Comparison of ENCODE assay signal across 8 cellular contexts in the genomic region with DNA sequence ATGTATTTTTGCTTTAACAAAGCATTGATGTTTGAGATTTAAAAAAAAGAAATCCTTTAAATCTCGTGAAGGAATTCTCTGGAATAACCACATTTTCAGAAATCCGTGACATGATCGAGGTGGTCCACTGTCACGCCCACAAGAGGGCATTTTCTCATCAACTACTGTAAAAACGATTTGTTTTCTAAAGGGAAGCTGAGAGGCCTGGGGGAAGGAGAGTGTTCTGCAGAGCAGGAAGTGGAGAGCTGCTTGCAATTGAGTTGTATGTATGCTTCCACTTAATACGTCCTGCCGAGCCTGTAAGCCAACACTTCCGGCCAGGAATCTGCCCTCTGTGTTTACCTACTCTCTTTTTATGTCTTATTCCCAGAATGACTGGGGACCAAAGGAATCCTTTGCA. TPM values are rescaled to one million over a fixed set of nuclear protein-coding genes. Genes with fewer than 3 reads are reported as not detected.
DNase-seq lines count a peak whose midpoint lies in the region; TF ChIP-seq lines count a peak whose summit lies in the region.

No MANE protein-coding gene starts in this region.

- no peak for TF ChIP-seq EP300 in neural cell (conservative IDR thresholded peaks at IDR 0.05; ENCODE audit: poor library complexity, severe bottlenecking)

- H3K4me2 ChIP-seq in GM23248 (ENCODE audit: unreplicated experiment) (peak overlapping the region; percentile 53), fibroblast of lung (ENCODE audit: extremely low read depth, insufficient read depth, low read length) (peak overlapping the region; percentile 52), neural cell (ENCODE audit: low read length) (peak overlapping the region; percentile 54)

- H3K4me3 Mint-ChIP-seq in activated naive CD8-positive, alpha-beta T cell treated with anti-CD3 and anti-CD28 coated beads for 36 hours = no peak overlapping the region

- H3K36me3 ChIP-seq in GM06990 (ENCODE audit: control insufficient read depth, insufficient read depth, low read length) (no peaks in the 10 kb centered on the region), GM23248 (ENCODE audit: low read depth) (no peaks in the 10 kb centered on the region), fibroblast of lung (ENCODE audit: control insufficient read depth, insufficient read depth, low read length) (no peaks in the 10 kb centered on the region), neural cell (ENCODE audit: insufficient read depth, low read length) (no peaks in the 10 kb centered on the region)

- peaks cover 9% of the 10 kb centered on the region; the same call in 1 of the 2 replicates for H3K4me1 ChIP-seq in GM23248 (ENCODE audit: insufficient read depth)
- peaks cover 6% of the 10 kb centered on the region for H3K4me1 ChIP-seq in fibroblast of lung (ENCODE audit: control insufficient read depth, extremely low read depth, insufficient read depth, low read length)

- DNase-seq in GM06990 (ENCODE audit: extremely low read depth, insufficient read length) (no peak), GM23248 (peak; percentile 71), SHP77 (lab: John Stamatoyannopoulos, UW) (peak; percentile 69 to 85), fibroblast of lung (ENCODE audit: low read depth in 2 of 2) (peak; percentile 79 to 82)
- no peak for DNase-seq in activated effector memory CD4-positive, alpha-beta T cell treated with anti-CD3 and anti-CD28 coated beads, Interleukin-2, amount 50 U/mL, for 16 hours
- DNase-seq in activated naive CD8-positive, alpha-beta T cell treated with anti-CD3 and anti-CD28 coated beads for 36 hours = no peak

- H3K9me3 ChIP-seq in GM23248 (ENCODE audit: low read depth) = no peaks in the 10 kb centered on the region
- no peaks in the 10 kb centered on the region for H3K9me3 ChIP-seq in fibroblast of lung (ENCODE audit: control insufficient read depth, insufficient read depth, low read depth, low read length)
- H3K9me3 ChIP-seq in neural cell (ENCODE audit: low read length) = no peaks in the 10 kb centered on the region

- TF ChIP-seq RAD21 in neural cell (conservative IDR thresholded peaks at IDR 0.05) = peak; percentile 59

- peaks cover 8% of the 10 kb centered on the region for H3K4me1 Mint-ChIP-seq in activated naive CD8-positive, alpha-beta T cell treated with anti-CD3 and anti-CD28 coated beads for 36 hours

- H3K27me3 ChIP-seq in GM06990 (replicated peaks; ENCODE audit: control insufficient read depth, insufficient read depth, low read length) = no peaks in the 10 kb centered on the region
- no peaks in the 10 kb centered on the region for H3K27me3 ChIP-seq in GM23248 (replicated peaks; ENCODE audit: insufficient read depth)
- H3K27me3 ChIP-seq in fibroblast of lung (ENCODE audit: control insufficient read depth, insufficient read depth, low read length) = no peaks in the 10 kb centered on the region
- H3K27me3 ChIP-seq in neural cell (ENCODE audit: insufficient read depth, low read depth, low read length) = no peaks in the 10 kb centered on the region

- in situ Hi-C loops in GM23248 (cut with MboI) = no loop called here

- H3K9me2 ChIP-seq in GM23248 (ENCODE audit: insufficient read depth) (no peaks in the 10 kb centered on the region), neural cell (ENCODE audit: insufficient read depth, low read length) (no peaks in the 10 kb centered on the region)

- no peaks in the 10 kb centered on the region for H3K9me3 Mint-ChIP-seq in activated naive CD8-positive, alpha-beta T cell treated with anti-CD3 and anti-CD28 coated beads for 36 hours

- H3K4me3 ChIP-seq in GM06990 (replicated peaks; ENCODE audit: low read depth, low read length) (no peak overlapping the region), GM23248 (peak overlapping the region; percentile 31), fibroblast of lung (replicated peaks in 1 of 4; ENCODE audit: control extremely low read depth in 1 of 4, insufficient read depth in 1 of 4, low read depth in 3 of 4, low read length in 4 of 4) (peak overlapping the region in 2 of 4 experiments; percentile 11 to 12), neural cell (ENCODE audit: low read length) (peak overlapping the region; percentile 33)

- peak overlapping the region; percentile 49 for H3K9ac ChIP-seq in GM23248
- H3K9ac ChIP-seq in fibroblast of lung (ENCODE audit: insufficient read depth, low read length) = no peak overlapping the region
- H3K9ac ChIP-seq in neural cell (ENCODE audit: low read length) = peak overlapping the region; percentile 13

- WGBS in GM23248 (ENCODE audit: low coverage in 1 of 2, low lambda C conversion rate in 2 of 2, missing lambda C conversion rate in 2 of 2), 2 experiments = 7 to 9% methylated on average over 8 of the region's 8 CpGs

- H3K27ac ChIP-seq in GM23248 (peak overlapping the region; percentile 43), fibroblast of lung (ENCODE audit: insufficient read depth, low read length) (peak overlapping the region; percentile 19), neural cell (ENCODE audit: low read length) (peak overlapping the region; percentile 51)

- no peak overlapping the region for H3K27ac Mint-ChIP-seq in activated naive CD8-positive, alpha-beta T cell treated with anti-CD3 and anti-CD28 coated beads for 36 hours

- H4K20me1 ChIP-seq in GM23248 (ENCODE audit: insufficient read depth) (no peaks in the 10 kb centered on the region), fibroblast of lung (ENCODE audit: control insufficient read depth, extremely low read depth, insufficient read depth, low read length) (no peaks in the 10 kb centered on the region), neural cell (ENCODE audit: insufficient read depth) (peaks cover 10% of the 10 kb centered on the region)

- H3K79me2 ChIP-seq in GM23248 (ENCODE audit: insufficient read depth) (peaks cover 45% of the 10 kb centered on the region), fibroblast of lung (ENCODE audit: control insufficient read depth, insufficient read depth, low read length) (no peaks in the 10 kb centered on the region), neural cell (replicated peaks; ENCODE audit: insufficient read depth, low read length) (peaks cover 53% of the 10 kb centered on the region)

- no peaks in the 10 kb centered on the region for H3K36me3 Mint-ChIP-seq in activated naive CD8-positive, alpha-beta T cell treated with anti-CD3 and anti-CD28 coated beads for 36 hours

- peaks cover 12% of the 10 kb centered on the region for H3F3A ChIP-seq in GM23248 (ENCODE audit: insufficient read depth)
- H3F3A ChIP-seq in neural cell (ENCODE audit: insufficient read depth, low read length, poor library complexity, severe bottlenecking) = peaks cover 8% of the 10 kb centered on the region

- H3K27me3 Mint-ChIP-seq in activated naive CD8-positive, alpha-beta T cell treated with anti-CD3 and anti-CD28 coated beads for 36 hours = no peaks in the 10 kb centered on the region

- H2AFZ ChIP-seq in GM23248 = peak overlapping the region; percentile 76
- peak overlapping the region; percentile 82 for H2AFZ ChIP-seq in fibroblast of lung (ENCODE audit: low read length)
- H2AFZ ChIP-seq in neural cell (ENCODE audit: low read depth, low read length) = no peak overlapping the region

- TF ChIP-seq CTCF in GM06990 (IDR thresholded peaks at IDR 0.05; ENCODE audit: insufficient read depth, low read length, poor library complexity, severe bottlenecking) (peak; percentile 28), LNCAP (IDR thresholded peaks at IDR 0.05) (peak; percentile 19; the same call in 1 of the 2 replicates), fibroblast of lung (conservative IDR thresholded peaks at IDR 0.05 in 1 of 2, IDR thresholded peaks at IDR 0.05 in 1 of 2; ENCODE audit: low read depth in 1 of 2, low read length in 2 of 2) (peak; percentile 31 to 39), neural cell (IDR thresholded peaks at IDR 0.05; ENCODE audit: poor library complexity, severe bottlenecking) (peak; percentile 54)

TF ChIP-seq in neural cell, 6 proteins besides CTCF, POLR2A, EP300 and RAD21:
- TF ChIP-seq TAF1 (IDR thresholded peaks at IDR 0.05; ENCODE audit: low read depth) (no peak), EZH2 (IDR thresholded peaks at IDR 0.05; ENCODE audit: borderline replicate concordance, insufficient read depth, low read length, poor library complexity, severe bottlenecking) (no peak), REST (IDR thresholded peaks at IDR 0.05; ENCODE audit: borderline replicate concordance) (no peak), POLR2AphosphoS5 (IDR thresholded peaks at IDR 0.05) (no peak), SMC3 (conservative IDR thresholded peaks at IDR 0.05; ENCODE audit: poor library complexity) (peak; percentile 63)

RNA-seq across cellular contexts. Expression of gene KLHL29, which starts 19.4 kb away (rescaled TPM):
- 4.7 and 6.4 TPM in 2 replicates for total RNA-seq in GM23248 (2014; rRNA removed; shearing (Covaris generic))
- polyA plus RNA-seq in GM23248 (2016; fragmentation: Nextera tagmentation; extraction: Ambion mirVana) = 1.7 and 1.9 TPM in 2 replicates
- total RNA-seq in fibroblast of lung = 4.9 and 7.9 TPM in 2 replicates
- polyA plus RNA-seq in fibroblast of lung = 4.2 and 7.1 TPM in 2 replicates
- polyA plus RNA-seq in fibroblast of lung (2012) = 6.0 and 9.4 TPM in 2 replicates
- polyA minus RNA-seq in fibroblast of lung (ENCODE audit: low replicate concordance) = 6.0 and 9.9 TPM in 2 replicates
- polyA plus RNA-seq in neural cell = 42.4 and 48.4 TPM in 2 replicates
- polyA minus RNA-seq in neural cell = 52.6 and 57.4 TPM in 2 replicates
- 1 to 10 TPM; 1.2 to 1.5 TPM for total RNA-seq in activated naive CD8-positive, alpha-beta T cell treated with anti-CD3 and anti-CD28 coated beads for 36 hours

Comparison
In these comparisons a context has a peak if more than half of its experiments do, and no peak if none do; other contexts are left out.
1. DNase-seq: peak in GM23248 (single experiment), SHP77 (2 of 2) and fibroblast of lung (2 of 2); none in GM06990 (single experiment), activated effector memory CD4-positive, alpha-beta T cell treated with anti-CD3 and anti-CD28 coated beads, Interleukin-2, amount 50 U/mL, for 16 hours (single experiment) and activated naive CD8-positive, alpha-beta T cell treated with anti-CD3 and anti-CD28 coated beads for 36 hours (single experiment).
2. Peak in every context shown above with its lines, with median percentiles within 50 percentile points of each other: CTCF ChIP-seq, H3K27ac ChIP-seq and H3K4me2 ChIP-seq.